Comparison of ENCODE assay signal across 14 cellular contexts in genomic region chr21:36551731-36552457, GRCh38.
A peak's percentile ranks its signal among the peaks of the same experiment; 100 is the strongest.
DNase-seq lines count a peak whose midpoint lies in the region; ATAC-seq lines count a peak whose summit lies in the region.
"Had no signal": no experiment of that assay in that cellular context is flagged by ENCODE, and none has a peak within 500 bp of the region (broad histone marks: within the 10 kb centered on the region; RNA-seq: fewer than 3 reads in every experiment).

No MANE protein-coding gene starts in this region.

- peak overlapping the region; percentile 65 for H2AFZ ChIP-seq in GM23248

- peaks cover 18% of the 10 kb centered on the region for H3F3A ChIP-seq in GM23248 (ENCODE audit: insufficient read depth)

- H3K9me2 ChIP-seq in GM23248 (ENCODE audit: insufficient read depth): no peaks in the 10 kb centered on the region

- ATAC-seq in GM21515 (IDR thresholded peaks at IDR 0.05; ENCODE audit: unreplicated experiment): no peak
- ATAC-seq in HG03025 (IDR thresholded peaks at IDR 0.05; ENCODE audit: low FRiP score, unreplicated experiment): no peak
- ATAC-seq: T-helper 17 cell had no signal

- DNase-seq in GM23248: peak; percentile 95
- peak; percentile 37 for DNase-seq in SIG-M5 (lab: John Stamatoyannopoulos, UW)
- peak; percentile 94 for DNase-seq in fibroblast of peridontal ligament (ENCODE audit: extremely low read depth)
- no peak for DNase-seq in glomerular visceral epithelial cell (ENCODE audit: extremely low spot score)
- no peak for DNase-seq in AML-193 (lab: John Stamatoyannopoulos, UW)
- DNase-seq: activated CD4-positive, alpha-beta T cell treated with anti-CD3 and anti-CD28 coated beads, Interleukin-2, amount 50 U/mL, for 4 hours; activated gamma-delta T cell; NCI-H82; nucleus accumbens; stimulated activated naive CD4-positive, alpha-beta T cell treated with Interleukin-2 at 50 U/mL for 16 hours; T-helper 17 cell had no signal

- no peaks in the 10 kb centered on the region for H3K79me2 ChIP-seq in GM23248 (ENCODE audit: insufficient read depth)

- 15% methylated on average over 10 of the region's 10 CpGs for WGBS in GM23248 (ENCODE audit: low coverage in 1 of 2, low lambda C conversion rate in 2 of 2, missing lambda C conversion rate in 2 of 2), 2 experiments

- H3K27ac ChIP-seq in GM23248: peak overlapping the region; percentile 84
- H3K27ac ChIP-seq in subcutaneous abdominal adipose tissue (ENCODE audit: low read depth, low read length): peak overlapping the region; percentile 5

- in situ Hi-C loops in GM23248 (cut with MboI): no loop called here

- H3K27me3 ChIP-seq in GM23248 (replicated peaks; ENCODE audit: insufficient read depth): peaks cover 3% of the 10 kb centered on the region; the same call in 1 of the 2 replicates
- peaks cover 0 to 19% (median 15%) of the 10 kb centered on the region in 5 donors for H3K27me3 ChIP-seq in subcutaneous abdominal adipose tissue (ENCODE audit: control insufficient read depth in 5 of 5, insufficient read depth in 4 of 5, low read length in 5 of 5)

- H3K4me1 ChIP-seq in GM23248 (ENCODE audit: insufficient read depth): peaks cover 20% of the 10 kb centered on the region
- H3K4me1 ChIP-seq in subcutaneous abdominal adipose tissue (ENCODE audit: control insufficient read depth in 5 of 5, insufficient read depth in 5 of 5, low read length in 5 of 5): peaks cover 0 to 12% (median 5%) of the 10 kb centered on the region in 5 donors

- H3K36me3 ChIP-seq in GM23248 (ENCODE audit: low read depth): no peaks in the 10 kb centered on the region
- H3K36me3 ChIP-seq in subcutaneous abdominal adipose tissue (ENCODE audit: control insufficient read depth in 5 of 5, insufficient read depth in 5 of 5, low read length in 5 of 5): no peaks in the 10 kb centered on the region

- H3K9ac ChIP-seq in GM23248: peak overlapping the region; percentile 67
- no peak overlapping the region for H3K9ac ChIP-seq in subcutaneous abdominal adipose tissue (ENCODE audit: low read length in 5 of 5)

- H3K4me3 ChIP-seq in GM23248: peak overlapping the region; percentile 36
- no peak overlapping the region for H3K4me3 ChIP-seq in subcutaneous abdominal adipose tissue (ENCODE audit: low read depth in 1 of 5, low read length in 5 of 5)

- no peaks in the 10 kb centered on the region for H4K20me1 ChIP-seq in GM23248 (ENCODE audit: insufficient read depth)

- H3K4me2 ChIP-seq in GM23248 (ENCODE audit: unreplicated experiment): peak overlapping the region; percentile 47

- H3K9me3 ChIP-seq in GM23248 (ENCODE audit: low read depth) (no peaks in the 10 kb centered on the region), subcutaneous abdominal adipose tissue (ENCODE audit: control insufficient read depth in 5 of 5, low read length in 5 of 5) (peaks cover 0 to 3% (median 0%) of the 10 kb centered on the region in 5 donors)

Comparison
In these comparisons a context has a peak if more than half of its experiments do, and no peak if none do; other contexts are left out.
1. DNase-seq: peak in GM23248 (single experiment), SIG-M5 (single experiment) and fibroblast of peridontal ligament (single experiment); none in glomerular visceral epithelial cell (single experiment) and AML-193 (0 of 2).